In the genomic region with DNA sequence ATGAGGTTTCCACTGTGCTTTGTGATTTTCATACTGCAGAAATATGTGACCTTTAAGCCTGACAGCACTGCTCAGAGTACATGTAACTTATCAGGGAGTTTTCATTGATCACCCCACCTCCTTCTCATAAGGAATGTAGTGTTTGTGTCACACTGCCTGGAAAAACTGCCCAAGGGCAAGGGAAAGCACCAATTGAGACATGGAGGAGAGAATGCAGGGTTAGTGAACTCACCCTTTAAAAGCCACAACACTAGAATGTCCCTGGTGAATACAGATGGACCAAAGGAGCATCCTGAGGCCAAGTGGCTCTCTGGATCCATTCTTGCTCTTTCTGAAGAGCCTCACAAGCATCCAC, we compare ENCODE assay signal across 15 cellular contexts.
DNase-seq lines count a peak whose midpoint lies in the region; ATAC-seq and TF ChIP-seq lines count a peak whose summit lies in the region.
"Had no signal": no experiment of that assay in that cellular context is flagged by ENCODE, and none has a peak within 500 bp of the region (broad histone marks: within the 10 kb centered on the region; RNA-seq: fewer than 3 reads in every experiment).

No MANE protein-coding gene starts in this region.

- ATAC-seq in HG03095 (IDR thresholded peaks at IDR 0.05; ENCODE audit: unreplicated experiment) (no peak), GM18861 (IDR thresholded peaks at IDR 0.05; ENCODE audit: unreplicated experiment) (no peak)

- H3K36me3 ChIP-seq in tibial artery, result no peaks in the 10 kb centered on the region

- no peak overlapping the region for H3K27ac ChIP-seq in tibial artery
- H3K27ac ChIP-seq: dorsolateral prefrontal cortex had no signal

- H3K27me3 ChIP-seq in tibial artery, result no peaks in the 10 kb centered on the region
- H3K27me3 ChIP-seq: dorsolateral prefrontal cortex had no signal

- DNase-seq in EL (peak; percentile 87), SK-MEL-5 (ENCODE audit: low read depth, low spot score) (peak; percentile 45), foreskin fibroblast (peak; percentile 51 to 77), renal cortical epithelial cell (ENCODE audit: low read depth) (peak; percentile 72), tibial artery (no peak)
- no peak for DNase-seq in stimulated activated CD4-positive, alpha-beta T cell treated with anti-CD3 and anti-CD28 coated beads, Interleukin-4, amount 100 ng/mL, for 1 hour
- DNase-seq: activated CD4-positive, alpha-beta T cell treated with anti-CD3 and anti-CD28 coated beads, Interleukin-2, amount 50 U/mL, for 48 hours; aorta; dorsolateral prefrontal cortex; foreskin melanocyte; NK-92 treated with Interleukin-12 subunit alpha and Interleukin-12 subunit beta, amount 100 ng/mL, for 24 hours; nucleus accumbens; SIG-M5 had no signal

- H3K4me1 ChIP-seq in tibial artery, result no peaks in the 10 kb centered on the region

- in situ Hi-C loops in SK-MEL-5 (cut with HindIII; ENCODE audit: low pct_unique_long_range_greater_than_20kb, low sequenced_read_pairs), result no loop called here

- TF ChIP-seq CTCF in foreskin fibroblast (IDR thresholded peaks at IDR 0.05; ENCODE audit: low read depth, low read length) (no peak), tibial artery (IDR thresholded peaks at IDR 0.05) (no peak)

- peaks cover 0 to 5% (median 0%) of the 10 kb centered on the region in 3 donors for H3K9me3 ChIP-seq in tibial artery

- intact Hi-C loops in tibial artery (cut with DNase I; ENCODE audit: low total_unique reads), result no loop called here

- H3K4me3 ChIP-seq in foreskin fibroblast (ENCODE audit: low read depth in 1 of 2, low read length in 2 of 2) (no peak overlapping the region), tibial artery (no peak overlapping the region)
- H3K4me3 ChIP-seq: dorsolateral prefrontal cortex had no signal

Comparison
In these comparisons a context has a peak if more than half of its experiments do, and no peak if none do; other contexts are left out.
1. DNase-seq: peak in EL (single experiment), SK-MEL-5 (single experiment), foreskin fibroblast (2 of 2) and renal cortical epithelial cell (single experiment); none in tibial artery (0 of 2) and stimulated activated CD4-positive, alpha-beta T cell treated with anti-CD3 and anti-CD28 coated beads, Interleukin-4, amount 100 ng/mL, for 1 hour (single experiment).